ENCODE assay signal across 26 cellular contexts in the genomic region with DNA sequence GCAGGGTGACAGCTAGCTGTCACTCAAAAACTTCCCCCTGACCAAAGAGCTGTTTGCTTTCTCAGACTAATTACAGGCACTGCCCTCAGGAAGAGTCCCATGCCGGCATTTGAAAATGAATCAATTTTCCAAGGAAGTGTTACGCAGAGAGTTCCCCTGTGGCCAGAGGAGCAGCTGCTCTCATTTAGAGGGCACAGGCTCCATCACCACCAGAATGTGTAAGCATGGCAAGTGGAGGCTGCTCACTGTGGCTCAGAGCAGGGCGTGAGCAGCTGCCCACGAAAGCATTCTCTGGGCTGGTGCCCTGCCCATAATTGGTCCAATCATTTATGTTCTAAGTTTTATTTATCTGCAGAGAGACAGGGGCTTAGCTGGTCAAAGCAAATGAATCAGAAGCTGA.
"Had no signal": no experiment of that assay in that cellular context is flagged by ENCODE, and none has a peak within 500 bp of the region (broad histone marks: within the 10 kb centered on the region; RNA-seq: fewer than 3 reads in every experiment).

No MANE protein-coding gene starts in this region.

- H3K27me3 ChIP-seq: ascending aorta, breast epithelium, cardiac muscle cell, colonic mucosa, esophagus squamous epithelium, heart left ventricle had no signal

- H3K4me1 ChIP-seq: ascending aorta, breast epithelium, colonic mucosa, esophagus squamous epithelium, heart left ventricle had no signal

- H3K36me3 ChIP-seq: ascending aorta, cardiac muscle cell, colonic mucosa, esophagus squamous epithelium, heart left ventricle had no signal

- DNase-seq: activated CD4-positive, alpha-beta memory T cell treated with anti-CD3 and anti-CD28 coated beads, Interleukin-2, amount 10 ng/mL, durations not matched to agents 7 days and 5 days; activated CD4-positive, alpha-beta T cell treated with anti-CD3 and anti-CD28 coated beads for 4 hours; activated CD4-positive, alpha-beta T cell treated with anti-CD3 and anti-CD28 coated beads, Interleukin-2, amount 10 ng/mL, durations not matched to agents 7 days and 5 days; activated CD4-positive, alpha-beta T cell treated with anti-CD3 and anti-CD28 coated beads, Interleukin-2, amount 50 U/mL, for 4 hours; activated CD4-positive, CD25-positive, alpha-beta regulatory T cell; activated CD4-positive, CD25-positive, alpha-beta regulatory T cell treated with anti-CD3 and anti-CD28 coated beads, Interleukin-2, amount 50 U/mL, for 72 hours; activated CD8-positive, alpha-beta memory T cell treated with anti-CD3 and anti-CD28 coated beads, Interleukin-2, amount 50 U/mL, for 48 hours; activated gamma-delta T cell; activated naive CD4-positive, alpha-beta T cell; activated naive CD4-positive, alpha-beta T cell treated with anti-CD3 and anti-CD28 coated beads, Interleukin-2, amount 10 ng/mL, durations not matched to agents 7 days and 5 days; activated naive CD8-positive, alpha-beta T cell treated with anti-CD3 and anti-CD28 coated beads, Interleukin-2, amount 10 ng/mL, durations not matched to agents 7 days and 5 days; activated T-cell treated with anti-CD3 and anti-CD28 coated beads for 4 hours; activated T-cell treated with anti-CD3 and anti-CD28 coated beads, Interleukin-2, amount 50 U/mL, for 24 hours; activated T-cell treated with anti-CD3 and anti-CD28 coated beads, Interleukin-2, amount 50 U/mL, for 72 hours; central memory CD4-positive, alpha-beta T cell; cerebellar nuclear complex; colonic mucosa; effector CD8-positive, alpha-beta T cell; esophagus squamous epithelium; foreskin fibroblast; heart left ventricle; T-helper 2 cell had no signal

- H3K4me3 ChIP-seq: ascending aorta, breast epithelium, cardiac muscle cell, colonic mucosa, esophagus squamous epithelium, heart left ventricle had no signal

- ATAC-seq: activated T-cell treated with anti-CD3 and anti-CD28 coated beads, Interleukin-2, amount 50 U/mL, for 72 hours; heart left ventricle had no signal

- H3K9me3 ChIP-seq: colonic mucosa, esophagus squamous epithelium had no signal

- H3K27ac ChIP-seq: ascending aorta, breast epithelium, cardiac muscle cell, colonic mucosa, epithelial cell of prostate, esophagus squamous epithelium, heart left ventricle had no signal
